Comparison of ENCODE assay signal across 8 cellular contexts in genomic region chr3:50616770-50617095, GRCh38. TPM values are rescaled to one million over a fixed set of nuclear protein-coding genes. Genes with fewer than 3 reads are reported as not detected.
DNase-seq lines count a peak whose midpoint lies in the region; ATAC-seq and TF ChIP-seq lines count a peak whose summit lies in the region.

No MANE protein-coding gene starts in this region.

- H3K27ac Mint-ChIP-seq in activated T-helper 1 cell treated with anti-CD3 and anti-CD28 coated beads, Interleukin-12 subunit alpha, Interleukin-12 subunit beta, Interleukin-2, Interleukin-4 antibody, amounts not matched to agents 30 ng/mL and 10 ng/mL and 1 ng/mL, durations not matched to agents 14 hours and 24 hours and 36 hours: peak overlapping the region; percentile 85
- H3K27ac Mint-ChIP-seq in natural killer cell treated with Interleukin-12 subunit alpha and Interleukin-12 subunit beta and Interleukin-15 and Interleukin-18, amount 100 ng/mL, for 72 hours: peak overlapping the region; percentile 95 to 96

- H3K4me1 Mint-ChIP-seq in activated T-helper 1 cell treated with anti-CD3 and anti-CD28 coated beads, Interleukin-12 subunit alpha, Interleukin-12 subunit beta, Interleukin-2, Interleukin-4 antibody, amounts not matched to agents 30 ng/mL and 10 ng/mL and 1 ng/mL, durations not matched to agents 14 hours and 24 hours and 36 hours (ENCODE audit: low read depth): peaks cover 65% of the 10 kb centered on the region
- peaks cover 62 to 64% of the 10 kb centered on the region in 2 donors for H3K4me1 Mint-ChIP-seq in natural killer cell treated with Interleukin-12 subunit alpha and Interleukin-12 subunit beta and Interleukin-15 and Interleukin-18, amount 100 ng/mL, for 72 hours (ENCODE audit: low read depth in 2 of 2)

- H3K27me3 Mint-ChIP-seq in activated T-helper 1 cell treated with anti-CD3 and anti-CD28 coated beads, Interleukin-12 subunit alpha, Interleukin-12 subunit beta, Interleukin-2, Interleukin-4 antibody, amounts not matched to agents 30 ng/mL and 10 ng/mL and 1 ng/mL, durations not matched to agents 14 hours and 24 hours and 36 hours (ENCODE audit: insufficient read depth): no peaks in the 10 kb centered on the region
- no peaks in the 10 kb centered on the region for H3K27me3 Mint-ChIP-seq in natural killer cell treated with Interleukin-12 subunit alpha and Interleukin-12 subunit beta and Interleukin-15 and Interleukin-18, amount 100 ng/mL, for 72 hours

- intact Hi-C loops in activated T-helper 1 cell treated with anti-CD3 and anti-CD28 coated beads, Interleukin-12 subunit alpha, Interleukin-12 subunit beta, Interleukin-2, Interleukin-4 antibody, amounts not matched to agents 30 ng/mL and 10 ng/mL and 1 ng/mL, durations not matched to agents 14 hours and 24 hours and 36 hours (cut with micrococcal nuclease): loop anchor here (1.0 to 2.0 kb wide), 12 partner anchors 8 to 1054 kb away; partner anchors contain the start of genes DOCK3, MANF, RBM15B and TEX264

- no peaks in the 10 kb centered on the region for H3K9me3 Mint-ChIP-seq in activated T-helper 1 cell treated with anti-CD3 and anti-CD28 coated beads, Interleukin-12 subunit alpha, Interleukin-12 subunit beta, Interleukin-2, Interleukin-4 antibody, amounts not matched to agents 30 ng/mL and 10 ng/mL and 1 ng/mL, durations not matched to agents 14 hours and 24 hours and 36 hours
- no peaks in the 10 kb centered on the region for H3K9me3 Mint-ChIP-seq in natural killer cell treated with Interleukin-12 subunit alpha and Interleukin-12 subunit beta and Interleukin-15 and Interleukin-18, amount 100 ng/mL, for 72 hours

- peaks cover 41% of the 10 kb centered on the region for H3K36me3 Mint-ChIP-seq in activated T-helper 1 cell treated with anti-CD3 and anti-CD28 coated beads, Interleukin-12 subunit alpha, Interleukin-12 subunit beta, Interleukin-2, Interleukin-4 antibody, amounts not matched to agents 30 ng/mL and 10 ng/mL and 1 ng/mL, durations not matched to agents 14 hours and 24 hours and 36 hours (ENCODE audit: low read depth)
- H3K36me3 Mint-ChIP-seq in natural killer cell treated with Interleukin-12 subunit alpha and Interleukin-12 subunit beta and Interleukin-15 and Interleukin-18, amount 100 ng/mL, for 72 hours: no peaks in the 10 kb centered on the region

- ATAC-seq in GM21576 (IDR thresholded peaks at IDR 0.05; ENCODE audit: unreplicated experiment): peak; percentile 67
- ATAC-seq in natural killer cell treated with Interleukin-12 subunit alpha and Interleukin-12 subunit beta and Interleukin-15 and Interleukin-18, amount 100 ng/mL, for 72 hours: peak; percentile 78 to 83

- TF ChIP-seq CTCF in fibroblast of mammary gland (conservative IDR thresholded peaks at IDR 0.05; ENCODE audit: control insufficient read depth, insufficient read depth, low read depth, low read length): no peak

- H3K4me3 ChIP-seq in Jurkat, Clone E6-1 (ENCODE audit: low read length): peak overlapping the region; percentile 68
- peak overlapping the region; percentile 75 for H3K4me3 ChIP-seq in fibroblast of mammary gland (ENCODE audit: control insufficient read depth, low read depth, low read length)

- DNase-seq in DMS53 treated with DMSO at 0.1 percent for 48 hours (lab: John Stamatoyannopoulos, UW; ENCODE audit: unreplicated experiment) (peak; percentile 40), RKO (ENCODE audit: low spot score) (peak; percentile 92), fibroblast of mammary gland (ENCODE audit: low read depth) (peak; percentile 82)
- peak; percentile 94 for DNase-seq in Jurkat, Clone E6-1 (ENCODE audit: low read depth, low spot score)
- DNase-seq in activated T-helper 1 cell treated with anti-CD3 and anti-CD28 coated beads, Interleukin-12 subunit alpha, Interleukin-12 subunit beta, Interleukin-2, Interleukin-4 antibody, amounts not matched to agents 30 ng/mL and 10 ng/mL and 1 ng/mL, durations not matched to agents 14 hours and 24 hours and 36 hours (ENCODE audit: low spot score): peak; percentile 95
- DNase-seq in natural killer cell treated with Interleukin-12 subunit alpha and Interleukin-12 subunit beta and Interleukin-15 and Interleukin-18, amount 100 ng/mL, for 72 hours (ENCODE audit: low spot score): peak; percentile 96
- peak; percentile 91 for DNase-seq in stimulated activated naive CD4-positive, alpha-beta T cell treated with Interleukin-2 at 50 U/mL for 16 hours (lab: John Stamatoyannopoulos, UW)

- peak overlapping the region; percentile 86 for H3K4me3 Mint-ChIP-seq in activated T-helper 1 cell treated with anti-CD3 and anti-CD28 coated beads, Interleukin-12 subunit alpha, Interleukin-12 subunit beta, Interleukin-2, Interleukin-4 antibody, amounts not matched to agents 30 ng/mL and 10 ng/mL and 1 ng/mL, durations not matched to agents 14 hours and 24 hours and 36 hours
- peak overlapping the region; percentile 92 for H3K4me3 Mint-ChIP-seq in natural killer cell treated with Interleukin-12 subunit alpha and Interleukin-12 subunit beta and Interleukin-15 and Interleukin-18, amount 100 ng/mL, for 72 hours

RNA-seq across cellular contexts. Expression of gene MAPKAPK3, which starts 0.2 kb away (rescaled TPM):
- 69.3 TPM for polyA plus RNA-seq in Jurkat, Clone E6-1 (2012; ENCODE audit: insufficient read depth, insufficient read length)
- total RNA-seq in activated T-helper 1 cell treated with anti-CD3 and anti-CD28 coated beads, Interleukin-12 subunit alpha, Interleukin-12 subunit beta, Interleukin-2, Interleukin-4 antibody, amounts not matched to agents 30 ng/mL and 10 ng/mL and 1 ng/mL, durations not matched to agents 14 hours and 24 hours and 36 hours: 191 and 201 TPM in 2 replicates
- total RNA-seq in natural killer cell treated with Interleukin-12 subunit alpha and Interleukin-12 subunit beta and Interleukin-15 and Interleukin-18, amount 100 ng/mL, for 72 hours: 100 to 1,000 TPM in 1 of 2 donors, 10 to 100 TPM in 1; 84.8 to 106 TPM

RNA-seq across cellular contexts. Expression of gene CISH, which starts 5.2 kb away (rescaled TPM):
- polyA plus RNA-seq in Jurkat, Clone E6-1 (2012; ENCODE audit: insufficient read depth, insufficient read length): 5.0 TPM
- 334 and 341 TPM in 2 replicates for total RNA-seq in activated T-helper 1 cell treated with anti-CD3 and anti-CD28 coated beads, Interleukin-12 subunit alpha, Interleukin-12 subunit beta, Interleukin-2, Interleukin-4 antibody, amounts not matched to agents 30 ng/mL and 10 ng/mL and 1 ng/mL, durations not matched to agents 14 hours and 24 hours and 36 hours
- total RNA-seq in natural killer cell treated with Interleukin-12 subunit alpha and Interleukin-12 subunit beta and Interleukin-15 and Interleukin-18, amount 100 ng/mL, for 72 hours: 100 to 1,000 TPM; 146 to 151 TPM

RNA-seq across cellular contexts. Expression of gene HEMK1, which starts 47.4 kb away (rescaled TPM):
- 23.6 TPM for polyA plus RNA-seq in Jurkat, Clone E6-1 (2012; ENCODE audit: insufficient read depth, insufficient read length)
- 54.1 and 58.0 TPM in 2 replicates for total RNA-seq in activated T-helper 1 cell treated with anti-CD3 and anti-CD28 coated beads, Interleukin-12 subunit alpha, Interleukin-12 subunit beta, Interleukin-2, Interleukin-4 antibody, amounts not matched to agents 30 ng/mL and 10 ng/mL and 1 ng/mL, durations not matched to agents 14 hours and 24 hours and 36 hours
- total RNA-seq in natural killer cell treated with Interleukin-12 subunit alpha and Interleukin-12 subunit beta and Interleukin-15 and Interleukin-18, amount 100 ng/mL, for 72 hours: 10 to 100 TPM; 31.5 to 48.4 TPM

RNA-seq across cellular contexts. Expression of gene C3orf18, which starts 49.2 kb away (rescaled TPM):
- polyA plus RNA-seq in Jurkat, Clone E6-1 (2012; ENCODE audit: insufficient read depth, insufficient read length): 9.9 TPM
- total RNA-seq in activated T-helper 1 cell treated with anti-CD3 and anti-CD28 coated beads, Interleukin-12 subunit alpha, Interleukin-12 subunit beta, Interleukin-2, Interleukin-4 antibody, amounts not matched to agents 30 ng/mL and 10 ng/mL and 1 ng/mL, durations not matched to agents 14 hours and 24 hours and 36 hours: 21.5 and 21.9 TPM in 2 replicates
- 1 to 10 TPM; 5.1 to 6.2 TPM for total RNA-seq in natural killer cell treated with Interleukin-12 subunit alpha and Interleukin-12 subunit beta and Interleukin-15 and Interleukin-18, amount 100 ng/mL, for 72 hours

RNA-seq across cellular contexts. Expression of gene DOCK3, which starts 58.0 kb away (rescaled TPM):
- polyA plus RNA-seq in Jurkat, Clone E6-1 (2012; ENCODE audit: insufficient read depth, insufficient read length): 1.0 TPM
- 1.5 and 1.6 TPM in 2 replicates for total RNA-seq in activated T-helper 1 cell treated with anti-CD3 and anti-CD28 coated beads, Interleukin-12 subunit alpha, Interleukin-12 subunit beta, Interleukin-2, Interleukin-4 antibody, amounts not matched to agents 30 ng/mL and 10 ng/mL and 1 ng/mL, durations not matched to agents 14 hours and 24 hours and 36 hours
- 1 to 10 TPM; 1.3 to 4.5 TPM for total RNA-seq in natural killer cell treated with Interleukin-12 subunit alpha and Interleukin-12 subunit beta and Interleukin-15 and Interleukin-18, amount 100 ng/mL, for 72 hours

Comparison
In these comparisons a context has a peak if more than half of its experiments do, and no peak if none do; other contexts are left out.
1. Peak in every context shown above with its lines: DNase-seq, ATAC-seq and H3K4me3 ChIP-seq.
2. DNase-seq: peak in every context shown above with its lines; median percentile 96 in natural killer cell treated with Interleukin-12 subunit alpha and Interleukin-12 subunit beta and Interleukin-15 and Interleukin-18, amount 100 ng/mL, for 72 hours; 95 in activated T-helper 1 cell treated with anti-CD3 and anti-CD28 coated beads, Interleukin-12 subunit alpha, Interleukin-12 subunit beta, Interleukin-2, Interleukin-4 antibody, amounts not matched to agents 30 ng/mL and 10 ng/mL and 1 ng/mL, durations not matched to agents 14 hours and 24 hours and 36 hours; 94 in Jurkat, Clone E6-1; 92 in RKO; 91 in stimulated activated naive CD4-positive, alpha-beta T cell treated with Interleukin-2 at 50 U/mL for 16 hours; 82 in fibroblast of mammary gland; 40 in DMS53 treated with DMSO at 0.1 percent for 48 hours.